In genomic region chr5:178470693-178471025, GRCh38 we compare ENCODE assay signal across 25 cellular contexts.
"Had no signal": no experiment of that assay in that cellular context is flagged by ENCODE, and none has a peak within 500 bp of the region (broad histone marks: within the 10 kb centered on the region; RNA-seq: fewer than 3 reads in every experiment).

No MANE protein-coding gene starts in this region.

- H3K4me1 ChIP-seq: uterus had no signal

- H3K4me1 Mint-ChIP-seq: memory B cell had no signal

- H3K27me3 ChIP-seq: dorsolateral prefrontal cortex, neutrophil, pancreas, right lobe of liver, suprapubic skin, transverse colon, upper lobe of right lung, uterus had no signal

- ATAC-seq: left colon; left ventricle myocardium superior; naive thymus-derived CD4-positive, alpha-beta T cell; pancreas; right lobe of liver; stimulated activated naive CD8-positive, alpha-beta T cell treated with anti-CD3 and anti-CD28 coated beads, Interleukin-15, amount 100 ng/mL, for 72 hours; upper lobe of right lung had no signal

- H3K27ac Mint-ChIP-seq: immature natural killer cell; memory B cell; naive thymus-derived CD4-positive, alpha-beta T cell; stimulated activated naive CD8-positive, alpha-beta T cell treated with anti-CD3 and anti-CD28 coated beads, Interleukin-15, amount 100 ng/mL, for 72 hours had no signal

- H3K27me3 Mint-ChIP-seq: stimulated activated naive CD8-positive, alpha-beta T cell treated with anti-CD3 and anti-CD28 coated beads, Interleukin-15, amount 100 ng/mL, for 72 hours had no signal

- H3K9me3 ChIP-seq: neutrophil, pancreas, right lobe of liver, suprapubic skin, transverse colon, upper lobe of right lung, uterus had no signal

- H3K4me3 ChIP-seq: dorsolateral prefrontal cortex, lung, pancreas, right lobe of liver, suprapubic skin, transverse colon, upper lobe of right lung, uterus had no signal

- H3K36me3 Mint-ChIP-seq: immature natural killer cell; memory B cell; naive thymus-derived CD4-positive, alpha-beta T cell had no signal

- H3K4me3 Mint-ChIP-seq: immature natural killer cell; memory B cell; naive thymus-derived CD4-positive, alpha-beta T cell; stimulated activated naive CD8-positive, alpha-beta T cell treated with anti-CD3 and anti-CD28 coated beads, Interleukin-15, amount 100 ng/mL, for 72 hours had no signal

- DNase-seq: dorsolateral prefrontal cortex; effector CD4-positive, alpha-beta T cell; hypothalamus; immature natural killer cell; islet precursor cell; kidney glomerular epithelial cell; left colon; left ventricle myocardium superior; midbrain; naive thymus-derived CD4-positive, alpha-beta T cell; pancreas; right lobe of liver; small intestine; stimulated activated CD4-positive, alpha-beta T cell treated with anti-CD3 and anti-CD28 coated beads, Interleukin-15, amount 100 ng/mL, for 24 hours; stimulated activated CD4-positive, alpha-beta T cell treated with anti-CD3 and anti-CD28 coated beads, Interleukin-2, amount 100 ng/mL, for 48 hours; stimulated activated CD8-positive, alpha-beta memory T cell treated with anti-CD3 and anti-CD28 coated beads, Interleukin-4, amount 100 ng/mL, for 48 hours; stimulated activated naive CD4-positive, alpha-beta T cell; stimulated activated naive CD8-positive, alpha-beta T cell treated with anti-CD3 and anti-CD28 coated beads, Interleukin-15, amount 100 ng/mL, for 72 hours; transverse colon; upper lobe of right lung; uterus had no signal

- H3K36me3 ChIP-seq: neutrophil, pancreas, right lobe of liver, suprapubic skin, transverse colon, upper lobe of right lung, uterus had no signal

- H3K27ac ChIP-seq: dorsolateral prefrontal cortex, neutrophil, pancreas, right lobe of liver, suprapubic skin, transverse colon, upper lobe of right lung, uterus had no signal

- H3K9me3 Mint-ChIP-seq: immature natural killer cell; memory B cell; naive thymus-derived CD4-positive, alpha-beta T cell; stimulated activated naive CD8-positive, alpha-beta T cell treated with anti-CD3 and anti-CD28 coated beads, Interleukin-15, amount 100 ng/mL, for 72 hours had no signal
